ENCODE assay signal across 32 cellular contexts in the genomic region with DNA sequence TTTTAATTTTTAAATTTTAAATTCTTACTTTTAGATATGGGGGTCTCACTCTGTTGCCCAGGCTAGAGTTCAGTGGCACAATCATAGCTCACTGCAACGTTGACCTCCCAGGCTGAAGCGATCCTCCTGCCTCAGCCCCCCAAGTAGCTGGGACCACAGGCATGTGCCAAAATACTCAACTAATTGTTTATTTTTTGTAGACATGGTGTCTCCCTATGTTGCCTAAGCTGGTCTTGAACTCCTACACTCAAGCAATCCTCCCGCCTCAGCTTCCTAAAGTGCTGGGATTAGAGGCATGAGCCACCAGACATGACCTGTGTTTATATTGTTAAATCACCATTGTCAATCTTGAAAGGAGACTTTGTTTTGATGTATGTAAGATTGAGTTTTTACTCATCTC.
"Had no signal": no experiment of that assay in that cellular context is flagged by ENCODE, and none has a peak within 500 bp of the region (broad histone marks: within the 10 kb centered on the region; RNA-seq: fewer than 3 reads in every experiment).

No MANE protein-coding gene starts in this region.

- H3K36me3 ChIP-seq: MG63 had no signal

- H3K4me3 ChIP-seq: MG63 had no signal

- H3K27ac ChIP-seq: KMS-11 had no signal

- H3K9me3 ChIP-seq: MG63 had no signal

- DNase-seq: Karpas-422, Kasumi-1, MG63, MM.1S, MV-4-11, NCI-H1048, NCI-H1092, NCI-H1092 treated with DMSO at 0.1 percent for 48 hours, NCI-H1105, NCI-H1105 treated with DMSO at 0.1 percent for 48 hours, NCI-H1417 treated with DMSO at 0.1 percent for 48 hours, NCI-H1436, NCI-H1436 treated with DMSO at 0.1 percent for 48 hours, NCI-H146, NCI-H1694, NCI-H1694 treated with DMSO at 0.1 percent for 48 hours, NCI-H187, NCI-H187 treated with DMSO at 0.1 percent for 48 hours, NCI-H1930, NCI-H2029, NCI-H2029 treated with DMSO at 0.1 percent for 48 hours, NCI-H2081 treated with DMSO at 0.1 percent for 48 hours, NCI-H2107, NCI-H2171, NCI-H2171 treated with DMSO at 0.1 percent for 48 hours, NCI-H2227 treated with DMSO at 0.1 percent for 48 hours, NCI-H226, NCI-H345, NCI-H446, NCI-H446 treated with DMSO at 0.1 percent for 48 hours, NCI-H510A had no signal

- H3K27me3 ChIP-seq: MG63 had no signal
